13 cellular contexts compared by ENCODE assay signal in genomic region chr2:170739048-170739447, GRCh38. TPM values are rescaled to one million over a fixed set of nuclear protein-coding genes. Genes with fewer than 3 reads are reported as not detected.
DNase-seq lines count a peak whose midpoint lies in the region; ATAC-seq, FAIRE-seq and TF ChIP-seq lines count a peak whose summit lies in the region.
"Had no signal": no experiment of that assay in that cellular context is flagged by ENCODE, and none has a peak within 500 bp of the region (broad histone marks: within the 10 kb centered on the region; RNA-seq: fewer than 3 reads in every experiment).

No MANE protein-coding gene starts in this region.

- peak; percentile 17 to 60 for DNase-seq in A549 (ENCODE audit: low read depth in 1 of 2, low spot score in 1 of 2)
- DNase-seq in HK-2 (ENCODE audit: unreplicated experiment) = peak; percentile 20
- DNase-seq in amniotic epithelial cell (ENCODE audit: low read depth) = peak; percentile 91
- peak; percentile 96 for DNase-seq in iris pigment epithelial cell (ENCODE audit: low read depth)
- no peak for DNase-seq in NCI-H2107 (lab: John Stamatoyannopoulos, UW)
- no peak for DNase-seq in GOT3 (lab: John Stamatoyannopoulos, UW)
- DNase-seq in NCI-H1436 (lab: John Stamatoyannopoulos, UW) = no peak
- DNase-seq in T-helper 2 cell = no peak
- DNase-seq: BE2C, mucosa of descending colon, NCI-H446 treated with DMSO at 0.1 percent for 48 hours, T-helper 1 cell had no signal

- ATAC-seq in A549 = peak; percentile 90 to 93
- ATAC-seq: mucosa of descending colon had no signal

- 21% methylated on average over 3 of the region's 3 CpGs for WGBS in A549 (ENCODE audit: missing lambda C conversion rate)

- peak overlapping the region; percentile 32 for H3K4me2 ChIP-seq in A549

- no peak for TF ChIP-seq CTCF in A549 (IDR thresholded peaks at IDR 0.05)

- H3K4me1 ChIP-seq in A549 = peaks cover 9% of the 10 kb centered on the region; the same call in 1 of the 3 replicates
- H3K4me1 ChIP-seq: ascending aorta, BE2C had no signal

- no peaks in the 10 kb centered on the region for H3K9me3 ChIP-seq in A549
- H3K9me3 ChIP-seq: ascending aorta, BE2C, mucosa of descending colon had no signal

- H3K27ac ChIP-seq in A549 = peak overlapping the region in 1 of 2 experiments; percentile 37; a peak in 1 of 6 replicates
- H3K27ac ChIP-seq: ascending aorta had no signal

- no peak for TF ChIP-seq EP300 in A549 (IDR thresholded peaks at IDR 0.05)

- CTCF ChIA-PET in A549 (lab: Yijun Ruan, JAX) = interaction anchor here (1.3 to 1.6 kb wide), 2 partner anchors 22 to 73 kb away, joined by 3 to 5 read pairs; no protein-coding TSS in a partner anchor

- POLR2A ChIA-PET in A549 (lab: Yijun Ruan, JAX) = no interaction called here

- no peak for TF ChIP-seq RAD21 in A549 (conservative IDR thresholded peaks at IDR 0.05 in 1 of 2, IDR thresholded peaks at IDR 0.05 in 1 of 2)

- no peak for TF ChIP-seq POLR2A in A549 (IDR thresholded peaks at IDR 0.05; ENCODE audit: low read length)

- no peak overlapping the region for H3K4me3 ChIP-seq in A549
- H3K4me3 ChIP-seq: ascending aorta, mucosa of descending colon had no signal

- FAIRE-seq in A549 (lab: Jason Lieb, UNC) = no peak

TF ChIP-seq in A549, 52 proteins besides CTCF, POLR2A, EP300 and RAD21:
- no peak for TF ChIP-seq FOSL2 (IDR thresholded peaks at IDR 0.05)
- TF ChIP-seq FOSL2 (CRISPR knock-in tag; IDR thresholded peaks at IDR 0.05) = peak; percentile 45; the same call in 1 of the 2 replicates
- TF ChIP-seq HES2 (IDR thresholded peaks at IDR 0.05) = no peak

RNA-seq across cellular contexts. Expression of gene SP5, which starts 23.9 kb away (rescaled TPM):
- polyA plus RNA-seq in A549 (2011; rRNA removed) (not detected in 2 replicates), A549 (2017; fragmentation: RNase III; extraction: RNeasy Plus Mini Kit Qiagen cat#74134 plus additional on column Dnase treatment) (not detected in 3 replicates)
- polyA plus RNA-seq in A549 (2012; cell fraction: cytosol; rRNA removed) = 0.03 TPM in 1 of 2 replicates, not detected in the other
- 0.04 TPM in 1 of 2 replicates, not detected in the other for polyA plus RNA-seq in A549 (2012; cell fraction: nucleus; rRNA removed)
- polyA minus RNA-seq in A549 (2011; rRNA and poly(A)+ RNA removed) = not detected in 2 replicates

RNA-seq across cellular contexts. Expression of gene ERICH2, which starts 31.1 kb away (rescaled TPM):
- polyA plus RNA-seq in A549 (2011; rRNA removed) = not detected in 2 replicates
- not detected in 2 replicates for polyA plus RNA-seq in A549 (2012; cell fraction: cytosol; rRNA removed)
- polyA plus RNA-seq in A549 (2012; cell fraction: nucleus; rRNA removed) = not detected in 2 replicates
- polyA plus RNA-seq in A549 (2017; fragmentation: RNase III; extraction: RNeasy Plus Mini Kit Qiagen cat#74134 plus additional on column Dnase treatment) = not detected in 3 replicates
- polyA minus RNA-seq in A549 (2011; rRNA and poly(A)+ RNA removed) = not detected in 2 replicates

Comparison
In these comparisons a context has a peak if more than half of its experiments do, and no peak if none do; other contexts are left out.
1. DNase-seq: peak in A549 (2 of 2), HK-2 (single experiment), amniotic epithelial cell (single experiment) and iris pigment epithelial cell (single experiment); none in NCI-H2107 (single experiment), GOT3 (single experiment), NCI-H1436 (single experiment) and T-helper 2 cell (0 of 5).